In the genomic region with DNA sequence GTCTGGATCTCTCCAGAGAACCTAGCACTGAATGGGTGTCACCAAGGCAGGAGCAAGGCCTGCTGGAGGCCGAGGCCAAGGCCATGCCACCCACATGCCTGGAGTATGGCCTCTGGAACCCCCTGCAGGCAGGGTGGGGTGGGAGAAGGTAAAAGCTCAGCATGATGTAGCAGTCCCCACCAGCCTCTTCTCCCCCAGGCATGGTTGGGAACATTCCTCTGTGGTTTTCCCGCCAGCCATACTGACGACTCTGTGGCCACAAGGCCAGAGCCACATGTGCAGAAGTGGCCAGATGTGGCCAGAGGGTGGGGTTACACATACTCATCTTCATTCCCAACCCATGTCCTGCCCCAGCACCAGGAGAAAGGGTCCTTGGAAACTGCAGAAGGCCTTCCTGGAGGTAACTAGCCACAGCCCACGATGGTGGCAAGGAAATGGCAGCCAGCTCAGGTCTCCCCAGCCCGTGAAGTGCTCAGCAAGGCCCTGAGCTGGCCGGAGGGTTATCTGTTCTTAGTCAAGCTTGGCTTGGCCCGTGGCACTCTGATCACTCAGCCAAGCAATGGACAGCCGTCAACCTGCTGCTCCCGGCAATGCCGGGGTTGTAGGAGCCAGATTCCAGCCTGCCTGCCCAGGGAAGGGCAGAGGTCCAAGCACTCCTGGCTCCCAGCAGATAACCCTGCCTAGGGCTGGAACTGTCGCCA, we compare ENCODE assay signal across 11 cellular contexts. TPM values are rescaled to one million over a fixed set of nuclear protein-coding genes. Genes with fewer than 3 reads are reported as not detected.
DNase-seq lines count a peak whose midpoint lies in the region; ATAC-seq and TF ChIP-seq lines count a peak whose summit lies in the region.
"Had no signal": no experiment of that assay in that cellular context is flagged by ENCODE, and none has a peak within 500 bp of the region (broad histone marks: within the 10 kb centered on the region; RNA-seq: fewer than 3 reads in every experiment).

No MANE protein-coding gene starts in this region.

- peak; percentile 1 for ATAC-seq in esophagus mucosa
- ATAC-seq in HG03521 (IDR thresholded peaks at IDR 0.05; ENCODE audit: unreplicated experiment), result no peak

- TF ChIP-seq CTCF in AG10803 (conservative IDR thresholded peaks at IDR 0.05; ENCODE audit: low read length) (peak; percentile 13; the same call in 1 of the 2 replicates), neural crest cell (conservative IDR thresholded peaks at IDR 0.05) (no peak)

- peaks cover 35% of the 10 kb centered on the region for H3K4me1 Mint-ChIP-seq in neural crest cell

- H3K4me3 ChIP-seq in AG10803 (ENCODE audit: low read length), result no peak overlapping the region

- peak; percentile 94 for DNase-seq in AG10803 (ENCODE audit: low read depth)
- peak; percentile 53 for DNase-seq in OCI-M1 (lab: John Stamatoyannopoulos, UW)
- DNase-seq in neural crest cell (ENCODE audit: low read depth, low spot score), result no peak
- no peak for DNase-seq in HuH-7.5 (ENCODE audit: low spot score)
- DNase-seq in SKM-1 (lab: John Stamatoyannopoulos, UW; ENCODE audit: unreplicated experiment), result no peak
- DNase-seq in NOMO-1 treated with dmso at 0.1 percent for 144 hours (lab: John Stamatoyannopoulos, UW; ENCODE audit: unreplicated experiment), result no peak
- DNase-seq: SW 1271 had no signal

- H3K27me3 Mint-ChIP-seq in neural crest cell (ENCODE audit: low read depth), result no peaks in the 10 kb centered on the region
- H3K27me3 Mint-ChIP-seq: activated naive CD8-positive, alpha-beta T cell; stimulated activated naive CD8-positive, alpha-beta T cell treated with anti-CD3 and anti-CD28 coated beads, Interleukin-15, Interleukin-2, amounts not matched to agents 100 ng/mL and 50 ng/mL, for 24 hours had no signal

- no peaks in the 10 kb centered on the region for H3K9me3 Mint-ChIP-seq in neural crest cell
- H3K9me3 Mint-ChIP-seq: stimulated activated naive CD8-positive, alpha-beta T cell treated with anti-CD3 and anti-CD28 coated beads, Interleukin-15, Interleukin-2, amounts not matched to agents 100 ng/mL and 50 ng/mL, for 24 hours had no signal

- H3K4me3 Mint-ChIP-seq in neural crest cell, result no peak overlapping the region
- H3K4me3 Mint-ChIP-seq: activated naive CD8-positive, alpha-beta T cell; stimulated activated naive CD8-positive, alpha-beta T cell treated with anti-CD3 and anti-CD28 coated beads, Interleukin-15, Interleukin-2, amounts not matched to agents 100 ng/mL and 50 ng/mL, for 24 hours had no signal

- no peaks in the 10 kb centered on the region for H3K36me3 Mint-ChIP-seq in neural crest cell (ENCODE audit: low read depth)
- H3K36me3 Mint-ChIP-seq: activated naive CD8-positive, alpha-beta T cell had no signal

- H3K27ac Mint-ChIP-seq in neural crest cell (ENCODE audit: unreplicated experiment), result peak overlapping the region; percentile 43
- H3K27ac Mint-ChIP-seq: activated naive CD8-positive, alpha-beta T cell; stimulated activated naive CD8-positive, alpha-beta T cell treated with anti-CD3 and anti-CD28 coated beads, Interleukin-15, Interleukin-2, amounts not matched to agents 100 ng/mL and 50 ng/mL, for 24 hours had no signal

RNA-seq across cellular contexts. Expression of a gene that starts 26.2 kb away (rescaled TPM):
- total RNA-seq in esophagus mucosa (32.0 TPM), neural crest cell (27.1 and 27.2 TPM in 2 replicates)

RNA-seq across cellular contexts. Expression of a gene that starts 26.7 kb away (rescaled TPM):
- total RNA-seq in esophagus mucosa, result 24.0 TPM
- 81.1 and 88.6 TPM in 2 replicates for total RNA-seq in neural crest cell

RNA-seq across cellular contexts. Expression of a gene that starts 30.8 kb away (rescaled TPM):
- total RNA-seq in esophagus mucosa (41.8 TPM), neural crest cell (59.7 and 60.9 TPM in 2 replicates)

RNA-seq across cellular contexts. Expression of a gene that starts 44.5 kb away (rescaled TPM):
- total RNA-seq in esophagus mucosa, result 6.3 TPM
- total RNA-seq in neural crest cell, result 22.1 and 23.3 TPM in 2 replicates

Comparison
In these comparisons a context has a peak if more than half of its experiments do, and no peak if none do; other contexts are left out.
1. DNase-seq: peak in AG10803 (single experiment) and OCI-M1 (single experiment); none in neural crest cell (single experiment), HuH-7.5 (single experiment), SKM-1 (single experiment) and NOMO-1 treated with dmso at 0.1 percent for 144 hours (single experiment).